8 cellular contexts compared by ENCODE assay signal in the genomic region with DNA sequence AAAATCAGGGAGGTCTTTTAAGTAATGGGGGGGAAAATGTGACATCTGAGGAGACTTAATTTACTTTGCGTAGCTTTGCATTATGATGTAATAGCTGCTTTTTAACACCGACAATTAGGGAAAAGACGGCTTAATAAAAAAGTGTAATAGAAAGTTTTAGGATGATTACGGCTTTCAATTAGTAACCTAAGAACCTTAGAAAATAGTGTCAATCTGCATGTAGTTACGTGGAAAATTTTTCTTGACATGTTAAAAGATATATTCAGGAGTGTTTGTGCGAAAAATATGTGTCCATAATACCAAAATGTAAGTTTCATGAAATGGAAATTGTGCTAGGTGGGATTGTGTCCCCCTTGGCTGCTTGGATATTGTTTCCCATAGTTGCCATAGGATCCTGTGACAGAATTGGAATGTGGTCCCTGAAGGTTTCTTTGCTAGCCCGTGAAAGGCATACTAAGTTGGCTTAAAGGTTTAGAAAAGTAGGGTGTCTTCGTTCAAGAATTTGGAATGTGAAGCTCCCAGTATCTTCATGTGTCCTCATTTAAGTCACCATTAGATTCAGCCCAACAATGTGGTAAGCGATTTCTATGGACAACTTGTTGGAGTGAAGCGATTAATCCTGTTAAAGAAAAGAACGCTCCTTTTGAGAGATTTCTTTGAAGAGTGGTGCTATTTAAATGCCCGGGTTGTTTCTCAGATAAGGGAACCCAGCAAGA. TPM values are rescaled to one million over a fixed set of nuclear protein-coding genes. Genes with fewer than 3 reads are reported as not detected.
DNase-seq lines count a peak whose midpoint lies in the region; ATAC-seq, FAIRE-seq and TF ChIP-seq lines count a peak whose summit lies in the region.

No MANE protein-coding gene starts in this region.

- H3K4me3 ChIP-seq in RWPE2 (ENCODE audit: severe bottlenecking), result peak overlapping the region; percentile 81
- H3K4me3 ChIP-seq in fibroblast of lung (replicated peaks in 1 of 4; ENCODE audit: control extremely low read depth in 1 of 4, insufficient read depth in 1 of 4, low read depth in 3 of 4, low read length in 4 of 4), result peak overlapping the region; percentile 47 to 78 (median 64)
- peak overlapping the region; percentile 78 for H3K4me3 ChIP-seq in parathyroid adenoma (ENCODE audit: low read depth, low read length)

- no peak for FAIRE-seq in H54 (lab: Jason Lieb, UNC)

- H3K36me3 ChIP-seq in ES-I3 (ENCODE audit: insufficient read depth, low read length) (peaks cover 16% of the 10 kb centered on the region; the same call in 1 of the 2 replicates), RWPE2 (ENCODE audit: low read depth) (peaks cover 59% of the 10 kb centered on the region), fibroblast of lung (ENCODE audit: control insufficient read depth, insufficient read depth, low read length) (peaks cover 10% of the 10 kb centered on the region), parathyroid adenoma (ENCODE audit: control insufficient read depth, insufficient read depth, low read length) (no peaks in the 10 kb centered on the region)

- H2AFZ ChIP-seq in fibroblast of lung (ENCODE audit: low read length) (no peak overlapping the region), parathyroid adenoma (no peak overlapping the region)

- H3K9me3 ChIP-seq in ES-I3 (ENCODE audit: control insufficient read depth, insufficient read depth, low read length) (no peaks in the 10 kb centered on the region), RWPE2 (ENCODE audit: severe bottlenecking) (no peaks in the 10 kb centered on the region), fibroblast of lung (ENCODE audit: control insufficient read depth, insufficient read depth, low read depth, low read length) (no peaks in the 10 kb centered on the region), parathyroid adenoma (ENCODE audit: control insufficient read depth, low read length) (no peaks in the 10 kb centered on the region)

- no peak for TF ChIP-seq CTCF in RWPE2 (IDR thresholded peaks at IDR 0.05; ENCODE audit: poor library complexity, severe bottlenecking)
- no peak for TF ChIP-seq CTCF in fibroblast of lung (conservative IDR thresholded peaks at IDR 0.05 in 1 of 2, IDR thresholded peaks at IDR 0.05 in 1 of 2; ENCODE audit: low read depth in 1 of 2, low read length in 2 of 2)
- TF ChIP-seq CTCF in parathyroid adenoma (IDR thresholded peaks at IDR 0.05), result no peak

- H3K4me2 ChIP-seq in fibroblast of lung (ENCODE audit: extremely low read depth, insufficient read depth, low read length) (peak overlapping the region; percentile 81), parathyroid adenoma (ENCODE audit: low read length) (peak overlapping the region; percentile 74)

- H3K4me1 ChIP-seq in ES-I3 (ENCODE audit: insufficient read depth, low read length), result peaks cover 20% of the 10 kb centered on the region; the same call in 1 of the 2 replicates
- peaks cover 45% of the 10 kb centered on the region for H3K4me1 ChIP-seq in RWPE2 (ENCODE audit: insufficient read depth, poor library complexity, severe bottlenecking)
- H3K4me1 ChIP-seq in fibroblast of lung (ENCODE audit: control insufficient read depth, extremely low read depth, insufficient read depth, low read length), result peaks cover 3% of the 10 kb centered on the region
- H3K4me1 ChIP-seq in parathyroid adenoma, result peaks cover 13% of the 10 kb centered on the region

- no peak for DNase-seq in RWPE2 (ENCODE audit: low spot score)
- no peak for DNase-seq in fibroblast of lung (ENCODE audit: low read depth in 2 of 2)
- DNase-seq in MV-4-11 (lab: John Stamatoyannopoulos, UW), result no peak
- DNase-seq in NK-92 (lab: John Stamatoyannopoulos, UW; ENCODE audit: unreplicated experiment), result no peak
- no peak for DNase-seq in H54 (ENCODE audit: insufficient read length, low spot score)

- H3K79me2 ChIP-seq in fibroblast of lung (ENCODE audit: control insufficient read depth, insufficient read depth, low read length) (peaks cover 94% of the 10 kb centered on the region), parathyroid adenoma (peaks cover 39% of the 10 kb centered on the region)

- peak overlapping the region; percentile 93; the same call in 1 of the 2 replicates for H3K9ac ChIP-seq in ES-I3 (ENCODE audit: low read depth, low read length)
- peak overlapping the region; percentile 70 for H3K9ac ChIP-seq in fibroblast of lung (ENCODE audit: insufficient read depth, low read length)
- H3K9ac ChIP-seq in parathyroid adenoma, result no peak overlapping the region

- ATAC-seq in RWPE2 (ENCODE audit: low read depth) (no peak), HG02981 (IDR thresholded peaks at IDR 0.05; ENCODE audit: unreplicated experiment) (no peak)

- no peak for TF ChIP-seq POLR2A in H54 (IDR thresholded peaks at IDR 0.05; ENCODE audit: low read depth, low read length)

- no peaks in the 10 kb centered on the region for H3K27me3 ChIP-seq in RWPE2 (ENCODE audit: insufficient read depth, poor library complexity, severe bottlenecking)
- no peaks in the 10 kb centered on the region for H3K27me3 ChIP-seq in fibroblast of lung (ENCODE audit: control insufficient read depth, insufficient read depth, low read length)
- H3K27me3 ChIP-seq in parathyroid adenoma (ENCODE audit: control insufficient read depth, insufficient read depth, low read length), result no peaks in the 10 kb centered on the region

- H3K27ac ChIP-seq in RWPE2 (ENCODE audit: poor library complexity, severe bottlenecking) (peak overlapping the region; percentile 73), fibroblast of lung (ENCODE audit: insufficient read depth, low read length) (peak overlapping the region; percentile 59), parathyroid adenoma (no peak overlapping the region)

- peaks cover 2% of the 10 kb centered on the region for H4K20me1 ChIP-seq in fibroblast of lung (ENCODE audit: control insufficient read depth, extremely low read depth, insufficient read depth, low read length)

RNA-seq across cellular contexts. Expression of a gene that starts 1.9 kb away (rescaled TPM):
- 38.3 and 81.6 TPM in 2 replicates for total RNA-seq in fibroblast of lung
- 115 and 185 TPM in 2 replicates for polyA plus RNA-seq in fibroblast of lung
- 75.7 and 119 TPM in 2 replicates for polyA plus RNA-seq in fibroblast of lung (2012)
- 331 and 431 TPM in 2 replicates for polyA minus RNA-seq in fibroblast of lung (ENCODE audit: low replicate concordance)
